ENCODE assay signal across 15 cellular contexts in the genomic region with DNA sequence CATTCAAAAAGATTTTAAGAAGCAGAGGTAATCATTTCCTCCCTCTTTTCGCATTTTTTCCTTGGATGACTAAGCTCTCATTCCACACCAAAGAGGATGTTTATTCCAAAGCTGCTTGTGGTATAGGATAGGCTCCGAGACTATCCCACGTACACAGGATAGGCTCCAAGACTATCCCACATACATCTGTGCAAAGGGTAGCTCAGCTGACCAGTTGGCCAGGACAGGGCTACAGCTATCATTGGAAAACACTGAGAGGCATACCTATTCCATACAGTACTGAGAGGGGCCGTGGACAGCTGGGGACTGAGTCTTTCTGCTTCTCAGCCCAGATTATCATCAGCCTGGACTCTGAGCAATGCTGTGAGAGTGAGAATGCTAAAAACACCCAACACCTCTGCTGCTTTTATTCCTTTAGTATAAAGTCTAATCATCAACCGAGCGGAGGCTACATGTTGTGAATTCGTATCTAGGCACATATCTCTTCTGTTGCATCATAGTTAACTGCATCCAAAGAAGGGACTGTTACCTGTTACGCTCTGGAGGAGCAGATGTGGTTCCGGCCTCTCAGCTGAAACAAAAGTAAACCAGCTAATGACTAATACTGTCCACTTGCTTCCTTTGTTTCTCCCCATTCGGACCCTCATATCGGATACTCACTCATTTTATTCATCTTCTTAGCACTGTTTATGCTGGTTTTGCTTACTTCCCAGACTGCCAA.
A peak's percentile ranks its signal among the peaks of the same experiment; 100 is the strongest.
DNase-seq lines count a peak whose midpoint lies in the region; ATAC-seq and TF ChIP-seq lines count a peak whose summit lies in the region.
"Had no signal": no experiment of that assay in that cellular context is flagged by ENCODE, and none has a peak within 500 bp of the region (broad histone marks: within the 10 kb centered on the region; RNA-seq: fewer than 3 reads in every experiment).

No MANE protein-coding gene starts in this region.

- H3K9me3 Mint-ChIP-seq in stimulated activated naive CD8-positive, alpha-beta T cell treated with anti-CD3 and anti-CD28 coated beads, Interleukin-15, amount 100 ng/mL, for 72 hours, result peaks cover 12 to 14% of the 10 kb centered on the region in 2 donors

- no peaks in the 10 kb centered on the region for H3K79me2 ChIP-seq in osteoblast (ENCODE audit: insufficient read depth, low read length)

- no peak for TF ChIP-seq CTCF in epithelial cell of proximal tubule (conservative IDR thresholded peaks at IDR 0.05; ENCODE audit: low read depth, low read length)
- TF ChIP-seq CTCF in osteoblast (IDR thresholded peaks at IDR 0.05; ENCODE audit: extremely low read depth, low read depth, low read length), result no peak

- H3K27ac ChIP-seq in SJSA1 (peak overlapping the region; percentile 95), osteoblast (ENCODE audit: low read depth, low read length) (peak overlapping the region; percentile 58)
- H3K27ac ChIP-seq: psoas muscle had no signal

- peak overlapping the region; percentile 15 for H3K4me3 ChIP-seq in SJSA1
- H3K4me3 ChIP-seq in epithelial cell of proximal tubule (ENCODE audit: low read depth, low read length), result peak overlapping the region; percentile 19
- no peak overlapping the region for H3K4me3 ChIP-seq in osteoblast (ENCODE audit: insufficient read depth, low read length)
- H3K4me3 ChIP-seq: psoas muscle had no signal

- no peak overlapping the region for H3K27ac Mint-ChIP-seq in stimulated activated naive CD8-positive, alpha-beta T cell treated with anti-CD3 and anti-CD28 coated beads, Interleukin-15, amount 100 ng/mL, for 72 hours
- H3K27ac Mint-ChIP-seq: activated CD4-positive, alpha-beta T cell treated with anti-CD3 and anti-CD28 coated beads for 36 hours; activated T-helper 17 cell treated with anti-CD3 and anti-CD28 coated beads, Interleukin-2, amount 50 U/mL, for 72 hours had no signal

- peak overlapping the region; percentile 37 for H3K4me2 ChIP-seq in osteoblast (ENCODE audit: insufficient read depth, low read length)

- peaks cover 25% of the 10 kb centered on the region for H3K36me3 ChIP-seq in SJSA1
- H3K36me3 ChIP-seq in osteoblast (ENCODE audit: insufficient read depth, low read length), result no peaks in the 10 kb centered on the region

- H3K4me3 Mint-ChIP-seq in stimulated activated naive CD8-positive, alpha-beta T cell treated with anti-CD3 and anti-CD28 coated beads, Interleukin-15, amount 100 ng/mL, for 72 hours, result no peak overlapping the region
- H3K4me3 Mint-ChIP-seq: activated CD4-positive, alpha-beta T cell treated with anti-CD3 and anti-CD28 coated beads for 36 hours; activated T-helper 17 cell treated with anti-CD3 and anti-CD28 coated beads, Interleukin-2, amount 50 U/mL, for 72 hours had no signal

- ATAC-seq in stimulated activated naive CD8-positive, alpha-beta T cell treated with anti-CD3 and anti-CD28 coated beads, Interleukin-15, amount 100 ng/mL, for 72 hours, result no peak
- ATAC-seq: activated CD4-positive, alpha-beta T cell treated with anti-CD3 and anti-CD28 coated beads for 36 hours; activated T-helper 17 cell treated with anti-CD3 and anti-CD28 coated beads, Interleukin-2, amount 50 U/mL, for 72 hours; psoas muscle had no signal

- H3K9me3 ChIP-seq in SJSA1 (replicated peaks), result peaks cover 12% of the 10 kb centered on the region
- H3K9me3 ChIP-seq in osteoblast (ENCODE audit: low read depth, low read length), result peaks cover 2% of the 10 kb centered on the region

- peak; percentile 64 for DNase-seq in GM03348 (ENCODE audit: low spot score)
- peak; percentile 87 to 98 for DNase-seq in SJSA1 (ENCODE audit: low read depth in 1 of 2, low spot score in 2 of 2)
- peak; percentile 93 for DNase-seq in epithelial cell of proximal tubule (ENCODE audit: low read depth)
- DNase-seq in osteoblast (ENCODE audit: insufficient read length, low spot score, missing footprints), result peak; percentile 30
- DNase-seq in stimulated activated naive CD8-positive, alpha-beta T cell treated with anti-CD3 and anti-CD28 coated beads, Interleukin-15, amount 100 ng/mL, for 72 hours, result no peak
- DNase-seq in NCI-H1436 treated with DMSO at 0.1 percent for 48 hours (lab: John Stamatoyannopoulos, UW), result no peak
- no peak for DNase-seq in cerebellar nuclear complex (lab: John Stamatoyannopoulos, UW)
- DNase-seq in NOMO-1 treated with dmso at 0.1 percent for 144 hours (lab: John Stamatoyannopoulos, UW; ENCODE audit: unreplicated experiment), result no peak
- DNase-seq: activated CD4-positive, alpha-beta T cell treated with anti-CD3 and anti-CD28 coated beads for 36 hours; central memory CD4-positive, alpha-beta T cell; NCI-H524 treated with DMSO at 0.1 percent for 48 hours; psoas muscle; SIG-M5; stimulated activated CD4-positive, alpha-beta T cell treated with anti-CD3 and anti-CD28 coated beads, Interleukin-4, amount 100 ng/mL, for 4 hours had no signal

- H2AFZ ChIP-seq in osteoblast (ENCODE audit: low read length), result peak overlapping the region; percentile 21

- no peaks in the 10 kb centered on the region for H3K27me3 Mint-ChIP-seq in stimulated activated naive CD8-positive, alpha-beta T cell treated with anti-CD3 and anti-CD28 coated beads, Interleukin-15, amount 100 ng/mL, for 72 hours
- H3K27me3 Mint-ChIP-seq: activated T-helper 17 cell treated with anti-CD3 and anti-CD28 coated beads, Interleukin-2, amount 50 U/mL, for 72 hours had no signal

- peaks cover 25% of the 10 kb centered on the region for H3K4me1 Mint-ChIP-seq in stimulated activated naive CD8-positive, alpha-beta T cell treated with anti-CD3 and anti-CD28 coated beads, Interleukin-15, amount 100 ng/mL, for 72 hours

- H3K27me3 ChIP-seq in SJSA1 (replicated peaks), result no peaks in the 10 kb centered on the region
- no peaks in the 10 kb centered on the region for H3K27me3 ChIP-seq in osteoblast (ENCODE audit: insufficient read depth, low read length)

- no peaks in the 10 kb centered on the region for H4K20me1 ChIP-seq in osteoblast (ENCODE audit: insufficient read depth, low read length)

- H3K4me1 ChIP-seq in SJSA1 (replicated peaks), result peaks cover 67% of the 10 kb centered on the region
- H3K4me1 ChIP-seq in osteoblast (ENCODE audit: insufficient read depth, low read length), result peaks cover 45% of the 10 kb centered on the region
- H3K4me1 ChIP-seq: psoas muscle had no signal

Comparison
In these comparisons a context has a peak if more than half of its experiments do, and no peak if none do; other contexts are left out.
1. DNase-seq: peak in GM03348 (single experiment), SJSA1 (2 of 2), epithelial cell of proximal tubule (single experiment) and osteoblast (single experiment); none in stimulated activated naive CD8-positive, alpha-beta T cell treated with anti-CD3 and anti-CD28 coated beads, Interleukin-15, amount 100 ng/mL, for 72 hours (0 of 2), NCI-H1436 treated with DMSO at 0.1 percent for 48 hours (single experiment), cerebellar nuclear complex (0 of 2) and NOMO-1 treated with dmso at 0.1 percent for 144 hours (single experiment).